Comparison of ENCODE assay signal across 10 cellular contexts in genomic region chr2:168090366-168091019, GRCh38.
DNase-seq lines count a peak whose midpoint lies in the region; ATAC-seq lines count a peak whose summit lies in the region.
"Had no signal": no experiment of that assay in that cellular context is flagged by ENCODE, and none has a peak within 500 bp of the region (broad histone marks: within the 10 kb centered on the region; RNA-seq: fewer than 3 reads in every experiment).

No MANE protein-coding gene starts in this region.

- ATAC-seq in GM21737 (IDR thresholded peaks at IDR 0.05; ENCODE audit: unreplicated experiment) = peak; percentile 89
- peak; percentile 84 for ATAC-seq in HG03196 (IDR thresholded peaks at IDR 0.05; ENCODE audit: unreplicated experiment)
- peak; percentile 71 for ATAC-seq in memory B cell (ENCODE audit: low read depth)

- no peak overlapping the region for H3K27ac Mint-ChIP-seq in memory B cell

- no peaks in the 10 kb centered on the region for H3K9me3 Mint-ChIP-seq in memory B cell
- H3K9me3 Mint-ChIP-seq: H9 had no signal

- DNase-seq in NCI-H2171 treated with DMSO at 0.1 percent for 48 hours (lab: John Stamatoyannopoulos, UW) (peak; percentile 23), NCI-H2171 (lab: John Stamatoyannopoulos, UW) (no peak), memory B cell (ENCODE audit: low spot score in 2 of 2) (no peak), NCI-H1417 treated with DMSO at 0.1 percent for 48 hours (lab: John Stamatoyannopoulos, UW) (no peak), anterior cingulate cortex (lab: John Stamatoyannopoulos, UW) (no peak), NCI-H2029 (lab: John Stamatoyannopoulos, UW) (no peak)
- DNase-seq: DMS79 treated with DMSO at 0.1 percent for 48 hours, H9 had no signal

- H3K4me3 Mint-ChIP-seq in memory B cell = peak overlapping the region; percentile 21
- H3K4me3 Mint-ChIP-seq: H9 had no signal

- H3K27me3 Mint-ChIP-seq in memory B cell = no peaks in the 10 kb centered on the region

- H3K4me1 Mint-ChIP-seq in memory B cell = peaks cover 11% of the 10 kb centered on the region
- H3K4me1 Mint-ChIP-seq: H9 had no signal

- H3K36me3 Mint-ChIP-seq in memory B cell = peaks cover 3% of the 10 kb centered on the region
